8 cellular contexts compared by ENCODE assay signal in genomic region chr9:77456829-77457437, GRCh38.
DNase-seq lines count a peak whose midpoint lies in the region; ATAC-seq and FAIRE-seq lines count a peak whose summit lies in the region.

No MANE protein-coding gene starts in this region.

- FAIRE-seq in endometrium (lab: Jason Lieb, UNC), result peak; percentile 82

- ATAC-seq in GM19438 (IDR thresholded peaks at IDR 0.05; ENCODE audit: low read depth, unreplicated experiment) (peak; percentile 64), HG03520 (IDR thresholded peaks at IDR 0.05; ENCODE audit: unreplicated experiment) (peak; percentile 62)

- DNase-seq in COLO829 (ENCODE audit: low spot score), result peak; percentile 95
- peak; percentile 30 for DNase-seq in NCI-H774 (lab: John Stamatoyannopoulos, UW)
- peak; percentile 91 for DNase-seq in activated CD8-positive, alpha-beta memory T cell treated with anti-CD3 and anti-CD28 coated beads for 24 hours
- peak; percentile 80 for DNase-seq in middle frontal gyrus (ENCODE audit: extremely low spot score, low spot score)
- DNase-seq in stimulated activated CD8-positive, alpha-beta memory T cell treated with anti-CD3 and anti-CD28 coated beads, Interleukin-7, amount 100 ng/mL, for 1 hour (ENCODE audit: low read depth in 2 of 2), result peak; percentile 55 to 63

Comparison
In these comparisons a context has a peak if more than half of its experiments do, and no peak if none do; other contexts are left out.
1. Peak in every context shown above with its lines: DNase-seq and ATAC-seq.
2. DNase-seq: peak in every context shown above with its lines; median percentile 95 in COLO829; 91 in activated CD8-positive, alpha-beta memory T cell treated with anti-CD3 and anti-CD28 coated beads for 24 hours; 80 in middle frontal gyrus; 59 in stimulated activated CD8-positive, alpha-beta memory T cell treated with anti-CD3 and anti-CD28 coated beads, Interleukin-7, amount 100 ng/mL, for 1 hour; 30 in NCI-H774.